ENCODE assay signal across 1 cellular context in the genomic region with DNA sequence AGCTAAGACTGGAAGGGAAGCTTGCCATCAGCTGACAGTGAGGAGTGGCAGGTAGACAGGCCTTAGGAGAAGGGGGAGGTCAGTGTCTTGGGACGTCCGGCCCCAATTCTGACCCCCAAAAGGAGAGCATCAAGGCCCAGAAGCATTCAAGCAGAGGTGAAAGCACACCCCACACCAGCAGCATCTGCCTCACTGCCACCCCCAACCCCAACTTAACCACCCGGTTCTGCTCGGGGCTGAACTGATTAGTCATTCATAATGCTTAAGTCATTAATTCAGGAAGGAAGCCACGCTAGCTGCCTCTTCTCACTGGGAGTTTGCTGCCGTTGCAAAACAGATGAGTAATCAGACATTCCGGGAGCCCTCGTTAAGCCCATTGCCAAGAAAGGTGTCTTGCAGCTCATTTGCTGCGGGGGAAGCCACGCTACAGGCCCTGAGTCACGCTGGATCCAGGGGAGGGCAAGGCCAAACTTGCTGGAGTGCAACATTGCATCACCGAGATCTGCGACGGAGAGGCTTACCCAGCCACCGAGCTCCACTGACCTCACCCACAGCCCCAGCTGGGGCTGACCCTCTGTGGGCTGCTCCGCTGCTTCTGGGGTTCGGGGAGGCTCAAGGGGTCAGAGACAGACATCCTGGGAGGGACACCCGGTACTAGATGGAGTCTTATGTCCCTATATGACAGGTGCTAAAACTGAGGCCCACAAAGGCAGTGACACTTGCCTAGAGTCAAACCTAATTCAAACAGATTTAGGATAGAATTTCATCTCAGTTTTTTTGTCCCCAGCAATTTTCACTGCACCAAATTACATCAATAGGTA.
TF ChIP-seq lines count a peak whose summit lies in the region.

No MANE protein-coding gene starts in this region.

TF ChIP-seq in SK-N-SH, 30 proteins besides CTCF, POLR2A, EP300 and RAD21 (continued from another document):
- TF ChIP-seq, protein P1, sequence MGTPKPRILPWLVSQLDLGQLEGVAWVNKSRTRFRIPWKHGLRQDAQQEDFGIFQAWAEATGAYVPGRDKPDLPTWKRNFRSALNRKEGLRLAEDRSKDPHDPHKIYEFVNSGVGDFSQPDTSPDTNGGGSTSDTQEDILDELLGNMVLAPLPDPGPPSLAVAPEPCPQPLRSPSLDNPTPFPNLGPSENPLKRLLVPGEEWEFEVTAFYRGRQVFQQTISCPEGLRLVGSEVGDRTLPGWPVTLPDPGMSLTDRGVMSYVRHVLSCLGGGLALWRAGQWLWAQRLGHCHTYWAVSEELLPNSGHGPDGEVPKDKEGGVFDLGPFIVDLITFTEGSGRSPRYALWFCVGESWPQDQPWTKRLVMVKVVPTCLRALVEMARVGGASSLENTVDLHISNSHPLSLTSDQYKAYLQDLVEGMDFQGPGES (IDR thresholded peaks at IDR 0.05; ENCODE audit: low read depth, low read length): no peak
- TF ChIP-seq FOXM1 (IDR thresholded peaks at IDR 0.05; ENCODE audit: low read depth) (no peak), ELF1 (IDR thresholded peaks at IDR 0.05) (no peak), GATA2 (CRISPR knock-in tag; IDR thresholded peaks at IDR 0.05) (no peak), POLR2AphosphoS5 (IDR thresholded peaks at IDR 0.05; ENCODE audit: low read depth, low read length) (no peak), MEF2A (IDR thresholded peaks at IDR 0.05; ENCODE audit: borderline replicate concordance, low read depth) (no peak), JUND (IDR thresholded peaks at IDR 0.05) (peak; percentile 53), NRF1 (IDR thresholded peaks at IDR 0.05; ENCODE audit: low read depth, low read length) (no peak), SMC3 (IDR thresholded peaks at IDR 0.05; ENCODE audit: low read depth, low read length) (no peak), TAF1 (IDR thresholded peaks at IDR 0.05; ENCODE audit: borderline replicate concordance, low read depth, low read length) (no peak), TEAD4 (IDR thresholded peaks at IDR 0.05; ENCODE audit: borderline replicate concordance, insufficient read depth) (no peak), RCOR1 (IDR thresholded peaks at IDR 0.05; ENCODE audit: low read length) (no peak), TCF12 (IDR thresholded peaks at IDR 0.05) (peak; percentile 66), CHD2 (IDR thresholded peaks at IDR 0.05; ENCODE audit: low read length, partially characterized antibody) (no peak), YY1 (IDR thresholded peaks at IDR 0.05; ENCODE audit: low read depth) (no peak), FOXJ3 (CRISPR knock-in tag; IDR thresholded peaks at IDR 0.05) (no peak), FOSL2 (IDR thresholded peaks at IDR 0.05; ENCODE audit: borderline replicate concordance, low read depth) (peak; percentile 79; the same call in 1 of the 2 replicates)
- TF ChIP-seq, protein P2, sequence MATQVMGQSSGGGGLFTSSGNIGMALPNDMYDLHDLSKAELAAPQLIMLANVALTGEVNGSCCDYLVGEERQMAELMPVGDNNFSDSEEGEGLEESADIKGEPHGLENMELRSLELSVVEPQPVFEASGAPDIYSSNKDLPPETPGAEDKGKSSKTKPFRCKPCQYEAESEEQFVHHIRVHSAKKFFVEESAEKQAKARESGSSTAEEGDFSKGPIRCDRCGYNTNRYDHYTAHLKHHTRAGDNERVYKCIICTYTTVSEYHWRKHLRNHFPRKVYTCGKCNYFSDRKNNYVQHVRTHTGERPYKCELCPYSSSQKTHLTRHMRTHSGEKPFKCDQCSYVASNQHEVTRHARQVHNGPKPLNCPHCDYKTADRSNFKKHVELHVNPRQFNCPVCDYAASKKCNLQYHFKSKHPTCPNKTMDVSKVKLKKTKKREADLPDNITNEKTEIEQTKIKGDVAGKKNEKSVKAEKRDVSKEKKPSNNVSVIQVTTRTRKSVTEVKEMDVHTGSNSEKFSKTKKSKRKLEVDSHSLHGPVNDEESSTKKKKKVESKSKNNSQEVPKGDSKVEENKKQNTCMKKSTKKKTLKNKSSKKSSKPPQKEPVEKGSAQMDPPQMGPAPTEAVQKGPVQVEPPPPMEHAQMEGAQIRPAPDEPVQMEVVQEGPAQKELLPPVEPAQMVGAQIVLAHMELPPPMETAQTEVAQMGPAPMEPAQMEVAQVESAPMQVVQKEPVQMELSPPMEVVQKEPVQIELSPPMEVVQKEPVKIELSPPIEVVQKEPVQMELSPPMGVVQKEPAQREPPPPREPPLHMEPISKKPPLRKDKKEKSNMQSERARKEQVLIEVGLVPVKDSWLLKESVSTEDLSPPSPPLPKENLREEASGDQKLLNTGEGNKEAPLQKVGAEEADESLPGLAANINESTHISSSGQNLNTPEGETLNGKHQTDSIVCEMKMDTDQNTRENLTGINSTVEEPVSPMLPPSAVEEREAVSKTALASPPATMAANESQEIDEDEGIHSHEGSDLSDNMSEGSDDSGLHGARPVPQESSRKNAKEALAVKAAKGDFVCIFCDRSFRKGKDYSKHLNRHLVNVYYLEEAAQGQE (IDR thresholded peaks at IDR 0.05; ENCODE audit: low read depth, low read length): no peak
